Comparison of ENCODE assay signal across 8 cellular contexts in genomic region chr22:25564979-25565677, GRCh38. TPM values are rescaled to one million over a fixed set of nuclear protein-coding genes. Genes with fewer than 3 reads are reported as not detected.
DNase-seq lines count a peak whose midpoint lies in the region; ATAC-seq and TF ChIP-seq lines count a peak whose summit lies in the region.

No MANE protein-coding gene starts in this region.

- H3K4me3 Mint-ChIP-seq in mesothelial cell of epicardium: peak overlapping the region; percentile 84

- peak; percentile 61 for DNase-seq in GM06990 (ENCODE audit: extremely low read depth, insufficient read length)
- DNase-seq in dorsolateral prefrontal cortex: peak in 2 of 10 donors; percentile 28 to 46
- peak in 1 of 2 experiments; percentile 45 for DNase-seq in mesothelial cell of epicardium (ENCODE audit: low spot score in 2 of 2, unreplicated experiment in 2 of 2)
- peak; percentile 43 for DNase-seq in thyroid gland
- DNase-seq in SIG-M5 (lab: John Stamatoyannopoulos, UW): no peak
- DNase-seq in amniotic stem cell (lab: John Stamatoyannopoulos, UW): no peak

- no peaks in the 10 kb centered on the region for H3K36me3 ChIP-seq in GM06990 (ENCODE audit: control insufficient read depth, insufficient read depth, low read length)
- no peaks in the 10 kb centered on the region for H3K36me3 ChIP-seq in thyroid gland

- H3K27me3 Mint-ChIP-seq in mesothelial cell of epicardium (ENCODE audit: low read depth): peaks cover 3% of the 10 kb centered on the region

- peaks cover 26% of the 10 kb centered on the region for H3K4me1 Mint-ChIP-seq in mesothelial cell of epicardium

- H3K27ac ChIP-seq in dorsolateral prefrontal cortex: peak overlapping the region in 46 of 59 donors; percentile 5 to 88 (median 72)
- peak overlapping the region in 2 of 3 donors; percentile 56 to 58 for H3K27ac ChIP-seq in thyroid gland

- TF ChIP-seq CTCF in GM06990 (IDR thresholded peaks at IDR 0.05; ENCODE audit: insufficient read depth, low read length, poor library complexity, severe bottlenecking) (no peak), dorsolateral prefrontal cortex (IDR thresholded peaks at IDR 0.05 in 54 of 56, conservative IDR thresholded peaks at IDR 0.05 in 2 of 56; ENCODE audit: low read depth in 1 of 56, partially characterized antibody in 56 of 56) (no peak), mesothelial cell of epicardium (IDR thresholded peaks at IDR 0.05; ENCODE audit: unreplicated experiment) (no peak), thyroid gland (IDR thresholded peaks at IDR 0.05) (no peak)

- H3K27ac Mint-ChIP-seq in mesothelial cell of epicardium: peak overlapping the region; percentile 21

- H3K27me3 ChIP-seq in GM06990 (replicated peaks; ENCODE audit: control insufficient read depth, insufficient read depth, low read length) (no peaks in the 10 kb centered on the region), dorsolateral prefrontal cortex (no peaks in the 10 kb centered on the region), thyroid gland (no peaks in the 10 kb centered on the region)

- H3K9me3 Mint-ChIP-seq in mesothelial cell of epicardium: no peaks in the 10 kb centered on the region

- intact Hi-C loops in dorsolateral prefrontal cortex (cut with DNase I) (loop anchor here in 1 of 2 donors (10.0 kb wide), 1 partner anchor 90 kb away; no protein-coding TSS in a partner anchor), thyroid gland (cut with DNase I) (loop anchor here (10.0 kb wide), 1 partner anchor 90 kb away; no protein-coding TSS in a partner anchor)

- ATAC-seq in HG02840 (IDR thresholded peaks at IDR 0.05; ENCODE audit: low FRiP score, unreplicated experiment) (peak; percentile 3), SK-N-SH treated with all-trans-retinoic acid at 6 μM for 48 hours (peak; percentile 37)

- H3K9me3 ChIP-seq in thyroid gland: no peaks in the 10 kb centered on the region

- H3K36me3 Mint-ChIP-seq in mesothelial cell of epicardium: no peaks in the 10 kb centered on the region

- H3K4me3 ChIP-seq in GM06990 (replicated peaks; ENCODE audit: low read depth, low read length) (peak overlapping the region; percentile 92), dorsolateral prefrontal cortex (peak overlapping the region; percentile 55 to 93 (median 81)), thyroid gland (replicated peaks in 1 of 3) (peak overlapping the region; percentile 44 to 80 (median 72))

- WGBS in thyroid gland, 2 donors: 1 to 4% methylated on average over 8 to 19 of the region's 61 CpGs

- no peak for TF ChIP-seq POLR2A in thyroid gland (IDR thresholded peaks at IDR 0.05)

- H3K4me1 ChIP-seq in thyroid gland: peaks cover 14 to 35% of the 10 kb centered on the region in 2 donors

TF ChIP-seq in SK-N-SH treated with all-trans-retinoic acid at 6 μM for 48 hours, 23 proteins besides CTCF, POLR2A, EP300 and RAD21:
- TF ChIP-seq TOX (CRISPR knock-in tag; IDR thresholded peaks at IDR 0.05; ENCODE audit: borderline replicate concordance): no peak
- TF ChIP-seq SNAI2 (CRISPR knock-in tag; IDR thresholded peaks at IDR 0.05): no peak
- TF ChIP-seq PATZ1 (CRISPR knock-in tag; IDR thresholded peaks at IDR 0.05; ENCODE audit: borderline replicate concordance): no peak
- TF ChIP-seq ZNF70 (CRISPR knock-in tag; IDR thresholded peaks at IDR 0.05): no peak
- TF ChIP-seq ZNF8 (CRISPR knock-in tag; IDR thresholded peaks at IDR 0.05): no peak
- TF ChIP-seq CSDC2 (CRISPR knock-in tag; IDR thresholded peaks at IDR 0.05): no peak
- no peak for TF ChIP-seq CREB5 (CRISPR knock-in tag; IDR thresholded peaks at IDR 0.05; ENCODE audit: low read depth)
- no peak for TF ChIP-seq ARNTL (CRISPR knock-in tag; IDR thresholded peaks at IDR 0.05; ENCODE audit: borderline replicate concordance, low read depth)
- TF ChIP-seq TSHZ2 (CRISPR knock-in tag; IDR thresholded peaks at IDR 0.05): no peak
- no peak for TF ChIP-seq ZFP30 (CRISPR knock-in tag; IDR thresholded peaks at IDR 0.05)
- no peak for TF ChIP-seq PPARA (CRISPR knock-in tag; IDR thresholded peaks at IDR 0.05; ENCODE audit: borderline replicate concordance)
- no peak for TF ChIP-seq ZC3H10 (CRISPR knock-in tag; IDR thresholded peaks at IDR 0.05)
- TF ChIP-seq BACH2 (CRISPR knock-in tag; IDR thresholded peaks at IDR 0.05; ENCODE audit: borderline replicate concordance): no peak
- TF ChIP-seq ISL1 (CRISPR knock-in tag; IDR thresholded peaks at IDR 0.05): no peak
- no peak for TF ChIP-seq ZNF565 (CRISPR knock-in tag; conservative IDR thresholded peaks at IDR 0.05; ENCODE audit: low read depth)

RNA-seq across cellular contexts. Expression of gene GRK3, which starts 0.7 kb away (rescaled TPM):
- total RNA-seq in dorsolateral prefrontal cortex (10 to 100 TPM; 24.2 to 87.3 (median 56.7) TPM), mesothelial cell of epicardium (13.8 to 15.0 TPM (median 14.6 TPM) in 3 replicates), thyroid gland (10 to 100 TPM in 1 of 4 donors, 1 to 10 TPM in 3; 7.6 to 10.7 (median 8.8) TPM)

Comparison
In these comparisons a context has a peak if more than half of its experiments do, and no peak if none do; other contexts are left out.
1. DNase-seq: peak in GM06990 (single experiment) and thyroid gland (2 of 2); none in SIG-M5 (single experiment) and amniotic stem cell (single experiment).
2. Peak in every context shown above with its lines, with median percentiles within 50 percentile points of each other: H3K4me3 ChIP-seq.